Comparison of ENCODE assay signal across 9 cellular contexts in genomic region chr6:36735110-36735971, GRCh38. TPM values are rescaled to one million over a fixed set of nuclear protein-coding genes. Genes with fewer than 3 reads are reported as not detected.
DNase-seq lines count a peak whose midpoint lies in the region; ATAC-seq and TF ChIP-seq lines count a peak whose summit lies in the region.
"Had no signal": no experiment of that assay in that cellular context is flagged by ENCODE, and none has a peak within 500 bp of the region (broad histone marks: within the 10 kb centered on the region; RNA-seq: fewer than 3 reads in every experiment).

No MANE protein-coding gene starts in this region.

- H3K4me3 Mint-ChIP-seq in activated naive CD8-positive, alpha-beta T cell treated with anti-CD3 and anti-CD28 coated beads, Interleukin-2, amount 10 ng/mL, durations not matched to agents 7 days and 5 days: peak overlapping the region; percentile 48

- H3K27ac Mint-ChIP-seq in activated naive CD8-positive, alpha-beta T cell treated with anti-CD3 and anti-CD28 coated beads, Interleukin-2, amount 10 ng/mL, durations not matched to agents 7 days and 5 days: peak overlapping the region; percentile 72

- no peaks in the 10 kb centered on the region for H3K9me3 ChIP-seq in spleen

- no peaks in the 10 kb centered on the region for H3K27me3 ChIP-seq in BJ (ENCODE audit: control insufficient read depth, insufficient read depth, low read length)
- no peaks in the 10 kb centered on the region for H3K27me3 ChIP-seq in spleen (replicated peaks in 1 of 7)

- CTCF ChIA-PET in BJ (lab: Yijun Ruan, JAX): interaction anchor here (0.9 to 5.1 kb wide), 10 partner anchors 12 to 124 kb away, joined by 3 to 21 read pairs (median 4); partner anchors contain the start of gene CDKN1A

- H3K4me1 ChIP-seq in spleen: peaks cover 13 to 35% (median 26%) of the 10 kb centered on the region in 6 donors

- TF ChIP-seq POLR2A in spleen (IDR thresholded peaks at IDR 0.05): no peak

- intact Hi-C loops in spleen (cut with DNase I; ENCODE audit: low total_unique reads): no loop called here

- peak overlapping the region; percentile 8; the same call in 1 of the 2 replicates for H3K4me3 ChIP-seq in BJ (ENCODE audit: low read depth, low read length)
- peak overlapping the region in 5 of 8 donors; percentile 3 to 43 (median 13) for H3K4me3 ChIP-seq in spleen

- POLR2A ChIA-PET in BJ (lab: Charles Lee): interaction anchor here (0.5 kb wide), 1 partner anchor 30 kb away, joined by 7 read pairs; no protein-coding TSS in a partner anchor
- POLR2A ChIA-PET in activated naive CD8-positive, alpha-beta T cell treated with anti-CD3 and anti-CD28 coated beads, Interleukin-2, amount 10 ng/mL, durations not matched to agents 7 days and 5 days (lab: Charles Lee): interaction anchor here (1.4 kb wide), 1 partner anchor 57 kb away, joined by 3 read pairs; the partner anchor contains the start of gene CDKN1A

- H3K36me3 ChIP-seq in BJ (ENCODE audit: control insufficient read depth, insufficient read depth, low read length) (no peaks in the 10 kb centered on the region), spleen (peaks cover 0 to 12% (median 0%) of the 10 kb centered on the region in 6 donors)

- peak; percentile 92 for ATAC-seq in activated naive CD8-positive, alpha-beta T cell treated with anti-CD3 and anti-CD28 coated beads, Interleukin-2, amount 10 ng/mL, durations not matched to agents 7 days and 5 days (ENCODE audit: low read depth)
- ATAC-seq in GM21528 (IDR thresholded peaks at IDR 0.05; ENCODE audit: low FRiP score, unreplicated experiment): no peak

- DNase-seq in BJ (ENCODE audit: low read depth) (peak; percentile 52), HT1080 (ENCODE audit: low read depth) (peak; percentile 35), hepatic stellate cell (ENCODE audit: low spot score) (peak; percentile 81), spleen (peak; percentile 67), NCI-H2107 (lab: John Stamatoyannopoulos, UW) (no peak), superior temporal gyrus (ENCODE audit: extremely low spot score) (no peak)
- no peak for DNase-seq in activated naive CD8-positive, alpha-beta T cell treated with anti-CD3 and anti-CD28 coated beads, Interleukin-2, amount 10 ng/mL, durations not matched to agents 7 days and 5 days

- H3K4me1 Mint-ChIP-seq in activated naive CD8-positive, alpha-beta T cell treated with anti-CD3 and anti-CD28 coated beads, Interleukin-2, amount 10 ng/mL, durations not matched to agents 7 days and 5 days: peaks cover 20% of the 10 kb centered on the region

- H3K27ac ChIP-seq in spleen: peak overlapping the region; percentile 27 to 80 (median 74)

- H3K9me3 Mint-ChIP-seq in activated naive CD8-positive, alpha-beta T cell treated with anti-CD3 and anti-CD28 coated beads, Interleukin-2, amount 10 ng/mL, durations not matched to agents 7 days and 5 days: no peaks in the 10 kb centered on the region

- H3K27me3 Mint-ChIP-seq in activated naive CD8-positive, alpha-beta T cell treated with anti-CD3 and anti-CD28 coated beads, Interleukin-2, amount 10 ng/mL, durations not matched to agents 7 days and 5 days: no peaks in the 10 kb centered on the region

- 13 to 29% (median 20%) methylated on average over 19 to 23 of the region's 23 CpGs for WGBS in spleen, 5 donors

- TF ChIP-seq CTCF in BJ (IDR thresholded peaks at IDR 0.05; ENCODE audit: insufficient read depth, low read depth, low read length) (peak; percentile 38), spleen (IDR thresholded peaks at IDR 0.05 in 8 of 11, conservative IDR thresholded peaks at IDR 0.05 in 3 of 11) (peak in 7 of 11 experiments; percentile 3 to 51 (median 24))

- peaks cover 1% of the 10 kb centered on the region for H3K36me3 Mint-ChIP-seq in activated naive CD8-positive, alpha-beta T cell treated with anti-CD3 and anti-CD28 coated beads, Interleukin-2, amount 10 ng/mL, durations not matched to agents 7 days and 5 days

RNA-seq across cellular contexts. Expression of gene RAB44, which starts 37.7 kb away (rescaled TPM):
- 0.02 and 0.04 TPM in 2 replicates for polyA plus RNA-seq in BJ (2011; rRNA removed)
- not detected in 2 replicates for polyA minus RNA-seq in BJ (2011; rRNA and poly(A)+ RNA removed)
- not detected in 2 replicates for total RNA-seq in HT1080 (2014; rRNA removed; shearing (Covaris generic))
- not detected in 2 replicates for polyA plus RNA-seq in HT1080 (2015; cell fraction: cytosol; rRNA removed)
- 0.05 TPM in 1 of 2 replicates, not detected in the other for polyA plus RNA-seq in HT1080 (2015; cell fraction: nucleus; rRNA removed)
- not detected for total RNA-seq in activated naive CD8-positive, alpha-beta T cell treated with anti-CD3 and anti-CD28 coated beads, Interleukin-2, amount 10 ng/mL, durations not matched to agents 7 days and 5 days
- total RNA-seq in spleen: 1 to 10 TPM in 5 of 7 donors, under 1 TPM in 2; 0.54 to 3.5 (median 1.3) TPM
- polyA plus RNA-seq in spleen: under 1 TPM; 0.06 to 0.26 (median 0.24) TPM
- total RNA-seq: epithelial cell of proximal tubule had no signal

RNA-seq across cellular contexts. Expression of gene CDKN1A, which starts 56.8 kb away (rescaled TPM):
- polyA plus RNA-seq in BJ (2011; rRNA removed) (698 and 820 TPM in 2 replicates), spleen (10 to 100 TPM; 10.7 to 18.4 (median 11.9) TPM)
- 221 and 352 TPM in 2 replicates for polyA minus RNA-seq in BJ (2011; rRNA and poly(A)+ RNA removed)
- 151 and 200 TPM in 2 replicates for total RNA-seq in HT1080 (2014; rRNA removed; shearing (Covaris generic))
- polyA plus RNA-seq in HT1080 (2015; cell fraction: cytosol; rRNA removed): 375 and 395 TPM in 2 replicates
- 241 and 252 TPM in 2 replicates for polyA plus RNA-seq in HT1080 (2015; cell fraction: nucleus; rRNA removed)
- total RNA-seq in activated naive CD8-positive, alpha-beta T cell treated with anti-CD3 and anti-CD28 coated beads, Interleukin-2, amount 10 ng/mL, durations not matched to agents 7 days and 5 days: 10 to 100 TPM; 25.1 to 25.9 TPM
- total RNA-seq in spleen: 10 to 100 TPM; 26.5 to 58.5 (median 32.8) TPM

Comparison
In these comparisons a context has a peak if more than half of its experiments do, and no peak if none do; other contexts are left out.
1. DNase-seq: peak in BJ (single experiment), HT1080 (single experiment), hepatic stellate cell (single experiment) and spleen (single experiment); none in activated naive CD8-positive, alpha-beta T cell treated with anti-CD3 and anti-CD28 coated beads, Interleukin-2, amount 10 ng/mL, durations not matched to agents 7 days and 5 days (single experiment), NCI-H2107 (single experiment) and superior temporal gyrus (single experiment).